15 cellular contexts compared by ENCODE assay signal in genomic region chr1:171061425-171062143, GRCh38. TPM values are rescaled to one million over a fixed set of nuclear protein-coding genes. Genes with fewer than 3 reads are reported as not detected.
DNase-seq lines count a peak whose midpoint lies in the region; ATAC-seq and TF ChIP-seq lines count a peak whose summit lies in the region.
"Had no signal": no experiment of that assay in that cellular context is flagged by ENCODE, and none has a peak within 500 bp of the region (broad histone marks: within the 10 kb centered on the region; RNA-seq: fewer than 3 reads in every experiment).

No MANE protein-coding gene starts in this region.

- no peak overlapping the region for H3K4me3 Mint-ChIP-seq in endodermal cell
- H3K4me3 Mint-ChIP-seq: CD4-positive, alpha-beta memory T cell had no signal

- H3K27ac ChIP-seq in PC-3 (ENCODE audit: low read length) (no peak overlapping the region), endodermal cell (ENCODE audit: low read depth, low read length) (no peak overlapping the region)
- H3K27ac ChIP-seq: C4-2B, GM23248 had no signal

- no peaks in the 10 kb centered on the region for H3K36me3 ChIP-seq in PC-3 (ENCODE audit: low read depth, low read length)
- H3K36me3 ChIP-seq in endodermal cell (ENCODE audit: control insufficient read depth, insufficient read depth, low read length) = no peaks in the 10 kb centered on the region
- H3K36me3 ChIP-seq: BE2C had no signal

- no peaks in the 10 kb centered on the region for H3K27me3 Mint-ChIP-seq in endodermal cell (ENCODE audit: insufficient read depth)

- H2AFZ ChIP-seq in PC-3 (ENCODE audit: low read length) = no peak overlapping the region
- H2AFZ ChIP-seq: GM23248 had no signal

- 0 out of 2 replicates have a peak, but pooled peaks cover 6% of the 10 kb centered on the region for H4K20me1 ChIP-seq in PC-3 (ENCODE audit: low read length)

- 84% methylated on average over 2 of the region's 2 CpGs; no CpG with 5 or more reads in 1 of the 2 experiments for WGBS in endodermal cell (ENCODE audit: insufficient coverage in 1 of 2, insufficient read length in 1 of 2), 2 experiments

- no peaks in the 10 kb centered on the region for H3K79me2 ChIP-seq in PC-3 (ENCODE audit: low read length)

- H3K36me3 Mint-ChIP-seq in endodermal cell (ENCODE audit: low read depth) = no peaks in the 10 kb centered on the region
- H3K36me3 Mint-ChIP-seq: CD4-positive, alpha-beta memory T cell had no signal

- ATAC-seq in PC-3 (peak; percentile 96), GM18517 (IDR thresholded peaks at IDR 0.05; ENCODE audit: unreplicated experiment) (no peak)

- POLR2A ChIA-PET in PC-3 (lab: Charles Lee; ENCODE audit: unreplicated experiment) = no interaction called here

- H3F3A ChIP-seq in PC-3 (ENCODE audit: low read length, unreplicated experiment) = no peaks in the 10 kb centered on the region

- intact Hi-C loops in PC-3 (cut with micrococcal nuclease) = no loop called here
- intact Hi-C loops in cardiac septum (cut with DNase I) = no loop called here

- no peak overlapping the region for H3K4me2 ChIP-seq in PC-3 (ENCODE audit: low read length)

- no peaks in the 10 kb centered on the region for H3K9me3 ChIP-seq in PC-3 (ENCODE audit: low read length)
- no peaks in the 10 kb centered on the region for H3K9me3 ChIP-seq in endodermal cell (ENCODE audit: control insufficient read depth, low read length)
- H3K9me3 ChIP-seq: BE2C had no signal

- no peak overlapping the region for H3K4me3 ChIP-seq in PC-3 (ENCODE audit: low read length)
- no peak overlapping the region for H3K4me3 ChIP-seq in endodermal cell (ENCODE audit: low read length)
- H3K4me3 ChIP-seq: GM23248 had no signal

- peaks cover 11% of the 10 kb centered on the region; the same call in 1 of the 2 replicates for H3K4me1 ChIP-seq in PC-3 (ENCODE audit: insufficient read depth, low read length)
- no peaks in the 10 kb centered on the region for H3K4me1 ChIP-seq in endodermal cell (ENCODE audit: control insufficient read depth, insufficient read depth, low read length)
- H3K4me1 ChIP-seq: BE2C had no signal

- no peaks in the 10 kb centered on the region for H3K9me3 Mint-ChIP-seq in endodermal cell

- CTCF ChIA-PET in PC-3 (lab: Charles Lee) = no interaction called here

- TF ChIP-seq CTCF in PC-3 (conservative IDR thresholded peaks at IDR 0.05; ENCODE audit: low read depth, low read length) = no peak
- TF ChIP-seq CTCF in endodermal cell (conservative IDR thresholded peaks at IDR 0.05) = no peak

- H3K9ac ChIP-seq in PC-3 (ENCODE audit: low read length) (no peak overlapping the region), endodermal cell (ENCODE audit: extremely low read depth, low read length, poor library complexity, severe bottlenecking) (no peak overlapping the region)
- H3K9ac ChIP-seq: GM23248 had no signal

- H3K9me2 ChIP-seq in PC-3 (replicated peaks; ENCODE audit: low read length) = no peaks in the 10 kb centered on the region

- H3K27ac Mint-ChIP-seq in endodermal cell = no peak overlapping the region
- H3K27ac Mint-ChIP-seq: CD4-positive, alpha-beta memory T cell had no signal

- peak; percentile 24 for DNase-seq in HCEC 1CT
- DNase-seq in PC-3 = peak; percentile 69
- peak; percentile 43 for DNase-seq in fibroblast of gingiva (ENCODE audit: low read depth)
- peak; percentile 45 for DNase-seq in iris pigment epithelial cell (ENCODE audit: low read depth)
- no peak for DNase-seq in cardiac septum (ENCODE audit: low spot score)
- DNase-seq in endodermal cell = no peak
- DNase-seq: BE2C; CD4-positive, alpha-beta memory T cell; COR-L47; DMS153; DMS79 treated with DMSO at 0.1 percent for 48 hours; GDM1; GM23248 had no signal

- H3K4me1 Mint-ChIP-seq in endodermal cell = no peaks in the 10 kb centered on the region
- H3K4me1 Mint-ChIP-seq: CD4-positive, alpha-beta memory T cell had no signal

- H3K27me3 ChIP-seq in PC-3 (ENCODE audit: low read length) (peaks cover 28% of the 10 kb centered on the region), endodermal cell (ENCODE audit: control insufficient read depth, insufficient read depth, low read length, poor library complexity, severe bottlenecking) (no peaks in the 10 kb centered on the region)
- H3K27me3 ChIP-seq: BE2C had no signal

- no TSS peak for BruUV-seq in PC-3 (replicated peaks; lab: Mats Ljungman, UMichigan)

RNA-seq across cellular contexts. Expression of gene FMO3, which starts 29.1 kb away (rescaled TPM):
- total RNA-seq in PC-3 (2014; rRNA removed) = not detected in 2 replicates
- 1.2 TPM for total RNA-seq in cardiac septum
- not detected for total RNA-seq in endodermal cell
- polyA plus RNA-seq in endodermal cell (2013, experiment 1 of 2) = not detected
- polyA plus RNA-seq in endodermal cell (2013, experiment 2 of 2) = not detected
- total RNA-seq: CD4-positive, alpha-beta memory T cell; GM23248 had no signal
- polyA plus RNA-seq: CD4-positive, alpha-beta memory T cell; GM23248 had no signal

Comparison
In these comparisons a context has a peak if more than half of its experiments do, and no peak if none do; other contexts are left out.
1. DNase-seq: peak in HCEC 1CT (single experiment), PC-3 (single experiment), fibroblast of gingiva (single experiment) and iris pigment epithelial cell (single experiment); none in cardiac septum (single experiment) and endodermal cell (single experiment).